In genomic region chr17:75897076-75898019, GRCh38 we compare ENCODE assay signal across 1 cellular context.
TF ChIP-seq lines count a peak whose summit lies in the region.

No MANE protein-coding gene starts in this region.

TF ChIP-seq in endothelial cell of umbilical vein, 7 proteins besides CTCF, POLR2A, EP300 and RAD21:
- TF ChIP-seq FOS (IDR thresholded peaks at IDR 0.05; ENCODE audit: borderline replicate concordance, insufficient read depth, low read length) (no peak), MYC (IDR thresholded peaks at IDR 0.05; ENCODE audit: low read depth, low read length) (no peak), POLR2AphosphoS5 (IDR thresholded peaks at IDR 0.05; ENCODE audit: insufficient read depth, low read depth, low read length) (no peak), GATA2 (IDR thresholded peaks at IDR 0.05; ENCODE audit: insufficient read depth, insufficient read length, low read depth, low read length) (no peak), EZH2 (IDR thresholded peaks at IDR 0.05; ENCODE audit: borderline replicate concordance, low read depth, low read length, severe bottlenecking) (no peak), MAX (IDR thresholded peaks at IDR 0.05; ENCODE audit: insufficient read depth, insufficient read length) (no peak), JUN (IDR thresholded peaks at IDR 0.05; ENCODE audit: borderline replicate concordance, insufficient read depth, insufficient read length, low read depth) (no peak)
